ENCODE assay signal across 28 cellular contexts in genomic region chr12:53595212-53595611, GRCh38. TPM values are rescaled to one million over a fixed set of nuclear protein-coding genes. Genes with fewer than 3 reads are reported as not detected.
DNase-seq lines count a peak whose midpoint lies in the region; ATAC-seq, FAIRE-seq and TF ChIP-seq lines count a peak whose summit lies in the region.
"Had no signal": no experiment of that assay in that cellular context is flagged by ENCODE, and none has a peak within 500 bp of the region (broad histone marks: within the 10 kb centered on the region; RNA-seq: fewer than 3 reads in every experiment).

No MANE protein-coding gene starts in this region.

- no peak overlapping the region for H2AFZ ChIP-seq in endothelial cell of umbilical vein (ENCODE audit: low read depth, low read length)
- H2AFZ ChIP-seq: PC-9 had no signal

- peak overlapping the region; percentile 68 to 85 for H3K27ac ChIP-seq in right atrium auricular region
- peak overlapping the region; percentile 54 for H3K27ac ChIP-seq in endothelial cell of umbilical vein (ENCODE audit: insufficient read depth, low read depth, low read length)
- H3K27ac ChIP-seq: adrenal gland, PC-9, testis had no signal

- H3K9me3 Mint-ChIP-seq in progenitor cell of endocrine pancreas (ENCODE audit: low read depth) (no peaks in the 10 kb centered on the region), MCF 10A (ENCODE audit: unreplicated experiment) (no peaks in the 10 kb centered on the region)
- H3K9me3 Mint-ChIP-seq: activated CD4-positive, alpha-beta memory T cell treated with anti-CD3 and anti-CD28 coated beads, Interleukin-2, amount 10 ng/mL, durations not matched to agents 7 days and 5 days; activated naive CD4-positive, alpha-beta T cell treated with anti-CD3 and anti-CD28 coated beads, Interleukin-2, amount 10 ng/mL, durations not matched to agents 7 days and 5 days; CD4-positive, alpha-beta T cell; natural killer cell treated with Interleukin-12 subunit alpha and Interleukin-12 subunit beta and Interleukin-15 and Interleukin-18, amount 100 ng/mL, for 72 hours had no signal

- H3K4me3 ChIP-seq in right atrium auricular region (no peak overlapping the region), endothelial cell of umbilical vein (replicated peaks in 1 of 3; ENCODE audit: insufficient read depth in 1 of 3, low read depth in 1 of 3, low read length in 3 of 3) (no peak overlapping the region)
- H3K4me3 ChIP-seq: adrenal gland, K562, PC-9, skin epidermis, testis had no signal

- H3K36me3 ChIP-seq in right atrium auricular region (no peaks in the 10 kb centered on the region), endothelial cell of umbilical vein (ENCODE audit: control insufficient read depth in 2 of 2, extremely low read depth in 1 of 2, insufficient read depth in 2 of 2, low read length in 2 of 2) (peaks cover 0 to 2% of the 10 kb centered on the region in 2 experiments)
- H3K36me3 ChIP-seq: adrenal gland had no signal

- no peak for ATAC-seq in Right ventricle myocardium inferior
- ATAC-seq: K562; natural killer cell treated with Interleukin-12 subunit alpha and Interleukin-12 subunit beta and Interleukin-15 and Interleukin-18, amount 100 ng/mL, for 72 hours had no signal

- H3K9me1 ChIP-seq in endothelial cell of umbilical vein (replicated peaks; ENCODE audit: control insufficient read depth, extremely low read depth, insufficient read depth, low read length): no peaks in the 10 kb centered on the region

- H3K9me3 ChIP-seq in right atrium auricular region (no peaks in the 10 kb centered on the region), endothelial cell of umbilical vein (replicated peaks; ENCODE audit: control insufficient read depth, insufficient read depth, low read length) (no peaks in the 10 kb centered on the region)
- H3K9me3 ChIP-seq: adrenal gland, testis had no signal

- CTCF ChIA-PET in endothelial cell of umbilical vein (lab: Charles Lee): interaction anchor here (1.0 to 1.4 kb wide), 3 partner anchors 11 to 51 kb away, joined by 3 to 9 read pairs (median 3); no protein-coding TSS in a partner anchor
- CTCF ChIA-PET in MCF 10A (lab: Yijun Ruan, JAX): no interaction called here

- DNase-seq in right atrium auricular region (ENCODE audit: low spot score): no peak
- no peak for DNase-seq in Right ventricle myocardium inferior (ENCODE audit: missing footprints)
- peak; percentile 83 for DNase-seq in endothelial cell of umbilical vein (ENCODE audit: low read depth, low spot score)
- DNase-seq in midbrain (lab: John Stamatoyannopoulos, UW): peak; percentile 19
- DNase-seq in progenitor cell of endocrine pancreas (ENCODE audit: low spot score, unreplicated experiment): no peak
- no peak for DNase-seq in MCF 10A (ENCODE audit: unreplicated experiment)
- no peak for DNase-seq in activated naive CD4-positive, alpha-beta T cell treated with Interleukin-2 at 50 U/mL for 16 hours
- DNase-seq: activated CD4-positive, alpha-beta memory T cell treated with anti-CD3 and anti-CD28 coated beads, Interleukin-2, amount 10 ng/mL, durations not matched to agents 7 days and 5 days; activated CD4-positive, alpha-beta T cell treated with anti-CD3 and anti-CD28 coated beads for 1 hour; activated CD8-positive, alpha-beta memory T cell treated with anti-CD3 and anti-CD28 coated beads, Interleukin-2, amount 50 U/mL, for 4 hours; activated naive CD4-positive, alpha-beta T cell treated with anti-CD3 and anti-CD28 coated beads, Interleukin-2, amount 10 ng/mL, durations not matched to agents 7 days and 5 days; adrenal gland; CD4-positive, alpha-beta T cell; effector CD4-positive, alpha-beta T cell; GOT3; head of caudate nucleus; mammary epithelial cell; NCI-H1105 treated with DMSO at 0.1 percent for 48 hours; NCI-H524 treated with DMSO at 0.1 percent for 48 hours; PC-9; Right ventricle myocardium superior; stimulated activated naive CD4-positive, alpha-beta T cell; testis had no signal

- intact Hi-C loops in Right ventricle myocardium inferior (cut with DNase I) (loop anchor here (5.0 kb wide), 2 partner anchors 53 to 82 kb away; partner anchors contain the start of gene ATP5MC2), endothelial cell of umbilical vein (cut with micrococcal nuclease) (loop anchor here (5.0 kb wide), 1 partner anchor 152 kb away; no protein-coding TSS in a partner anchor), MCF 10A (cut with micrococcal nuclease) (no loop called here)

- H3K4me3 Mint-ChIP-seq in progenitor cell of endocrine pancreas (ENCODE audit: low read depth) (no peak overlapping the region), MCF 10A (ENCODE audit: unreplicated experiment) (no peak overlapping the region)
- H3K4me3 Mint-ChIP-seq: activated CD4-positive, alpha-beta memory T cell treated with anti-CD3 and anti-CD28 coated beads, Interleukin-2, amount 10 ng/mL, durations not matched to agents 7 days and 5 days; activated naive CD4-positive, alpha-beta T cell treated with anti-CD3 and anti-CD28 coated beads, Interleukin-2, amount 10 ng/mL, durations not matched to agents 7 days and 5 days; CD4-positive, alpha-beta T cell; natural killer cell treated with Interleukin-12 subunit alpha and Interleukin-12 subunit beta and Interleukin-15 and Interleukin-18, amount 100 ng/mL, for 72 hours had no signal

- peak overlapping the region; percentile 38 for H3K4me2 ChIP-seq in endothelial cell of umbilical vein (ENCODE audit: insufficient read depth, low read length)
- H3K4me2 ChIP-seq: PC-9 had no signal

- peak; percentile 46 for FAIRE-seq in endothelial cell of umbilical vein (lab: Jason Lieb, UNC)
- FAIRE-seq: D721Med, GM19239, K562 had no signal

- H3K27ac Mint-ChIP-seq in progenitor cell of endocrine pancreas (no peak overlapping the region), MCF 10A (ENCODE audit: low read depth, unreplicated experiment) (no peak overlapping the region)
- H3K27ac Mint-ChIP-seq: activated CD4-positive, alpha-beta memory T cell treated with anti-CD3 and anti-CD28 coated beads, Interleukin-2, amount 10 ng/mL, durations not matched to agents 7 days and 5 days; activated naive CD4-positive, alpha-beta T cell treated with anti-CD3 and anti-CD28 coated beads, Interleukin-2, amount 10 ng/mL, durations not matched to agents 7 days and 5 days; CD4-positive, alpha-beta T cell; natural killer cell treated with Interleukin-12 subunit alpha and Interleukin-12 subunit beta and Interleukin-15 and Interleukin-18, amount 100 ng/mL, for 72 hours had no signal

- H3K36me3 Mint-ChIP-seq in progenitor cell of endocrine pancreas (ENCODE audit: insufficient read depth) (peaks cover 12% of the 10 kb centered on the region), MCF 10A (ENCODE audit: insufficient read depth, unreplicated experiment) (peaks cover 23% of the 10 kb centered on the region)
- H3K36me3 Mint-ChIP-seq: natural killer cell treated with Interleukin-12 subunit alpha and Interleukin-12 subunit beta and Interleukin-15 and Interleukin-18, amount 100 ng/mL, for 72 hours had no signal

- H3K27me3 ChIP-seq in right atrium auricular region (no peaks in the 10 kb centered on the region), endothelial cell of umbilical vein (ENCODE audit: control insufficient read depth in 2 of 2, insufficient read depth in 2 of 2, low read length in 2 of 2) (no peaks in the 10 kb centered on the region)
- H3K27me3 ChIP-seq: adrenal gland, testis had no signal

- BruUV-seq in endothelial cell of umbilical vein (replicated peaks; lab: Mats Ljungman, UMichigan): no TSS peak
- BruUV-seq in MCF 10A (replicated peaks; lab: Mats Ljungman, UMichigan): no TSS peak

- H4K20me1 ChIP-seq in endothelial cell of umbilical vein (replicated peaks; ENCODE audit: control insufficient read depth, extremely low read depth, insufficient read depth, low read length): no peaks in the 10 kb centered on the region

- H3K4me1 ChIP-seq in right atrium auricular region (peaks cover 0 to 75% of the 10 kb centered on the region in 2 donors), endothelial cell of umbilical vein (ENCODE audit: control insufficient read depth, extremely low read depth, insufficient read depth, low read length) (peaks cover 52% of the 10 kb centered on the region)

- no peak for TF ChIP-seq CTCF in right atrium auricular region (IDR thresholded peaks at IDR 0.05)
- TF ChIP-seq CTCF in endothelial cell of umbilical vein (IDR thresholded peaks at IDR 0.05; ENCODE audit: extremely low read depth in 1 of 2, insufficient read depth in 1 of 2, low read depth in 1 of 2, low read length in 2 of 2): no peak
- no peak for TF ChIP-seq CTCF in progenitor cell of endocrine pancreas (IDR thresholded peaks at IDR 0.05; ENCODE audit: unreplicated experiment)
- no peak for TF ChIP-seq CTCF in MCF 10A (IDR thresholded peaks at IDR 0.05; ENCODE audit: unreplicated experiment)

- H3K79me2 ChIP-seq in endothelial cell of umbilical vein (ENCODE audit: control insufficient read depth, insufficient read depth, low read length): peaks cover 45% of the 10 kb centered on the region

- POLR2A ChIA-PET in endothelial cell of umbilical vein (lab: Charles Lee): no interaction called here
- POLR2A ChIA-PET in MCF 10A (lab: Yijun Ruan, JAX): no interaction called here

- H3K4me1 Mint-ChIP-seq in progenitor cell of endocrine pancreas (ENCODE audit: low read depth) (peaks cover 18% of the 10 kb centered on the region), MCF 10A (ENCODE audit: insufficient read depth, unreplicated experiment) (peaks cover 5% of the 10 kb centered on the region)

- H3K9ac ChIP-seq in endothelial cell of umbilical vein (replicated peaks; ENCODE audit: extremely low read depth, insufficient read depth, low read length): no peak overlapping the region

- dilution Hi-C loops in endothelial cell of umbilical vein (cut with MboI; ENCODE audit: extremely low pct_ligation_motif_present, low sequenced_read_pairs): no loop called here

- H3K27me3 Mint-ChIP-seq in progenitor cell of endocrine pancreas: no peaks in the 10 kb centered on the region
- H3K27me3 Mint-ChIP-seq in MCF 10A (ENCODE audit: insufficient read depth, unreplicated experiment): no peaks in the 10 kb centered on the region
- H3K27me3 Mint-ChIP-seq: activated CD4-positive, alpha-beta memory T cell treated with anti-CD3 and anti-CD28 coated beads, Interleukin-2, amount 10 ng/mL, durations not matched to agents 7 days and 5 days; activated naive CD4-positive, alpha-beta T cell treated with anti-CD3 and anti-CD28 coated beads, Interleukin-2, amount 10 ng/mL, durations not matched to agents 7 days and 5 days; CD4-positive, alpha-beta T cell; natural killer cell treated with Interleukin-12 subunit alpha and Interleukin-12 subunit beta and Interleukin-15 and Interleukin-18, amount 100 ng/mL, for 72 hours had no signal

- TF ChIP-seq POLR2A in endothelial cell of umbilical vein (IDR thresholded peaks at IDR 0.05; ENCODE audit: low read depth, low read length): no peak

RNA-seq across cellular contexts. Expression of gene ATF7, which starts 31.0 kb away (rescaled TPM):
- 10 to 100 TPM; 22.1 to 24.7 TPM for total RNA-seq in right atrium auricular region
- total RNA-seq in Right ventricle myocardium inferior: 39.8 TPM
- 56.9 and 68.5 TPM in 2 replicates for total RNA-seq in endothelial cell of umbilical vein
- polyA plus RNA-seq in endothelial cell of umbilical vein: 31.4 and 36.0 TPM in 2 replicates
- 28.0 and 28.4 TPM in 2 replicates for polyA plus RNA-seq in endothelial cell of umbilical vein (2011; cell fraction: cytosol; rRNA removed)
- polyA plus RNA-seq in endothelial cell of umbilical vein (2011; cell fraction: nucleus; rRNA removed): 68.6 and 78.7 TPM in 2 replicates
- polyA plus RNA-seq in endothelial cell of umbilical vein (2012): 28.7 and 33.8 TPM in 2 replicates
- polyA minus RNA-seq in endothelial cell of umbilical vein: 64.9 and 76.4 TPM in 2 replicates
- polyA minus RNA-seq in endothelial cell of umbilical vein (2011; cell fraction: cytosol; rRNA and poly(A)+ RNA removed): 14.8 TPM
- 55.6 and 80.4 TPM in 2 replicates for polyA minus RNA-seq in endothelial cell of umbilical vein (2011; cell fraction: nucleus; rRNA and poly(A)+ RNA removed)
- 47.5 and 51.7 TPM in 2 replicates for total RNA-seq in progenitor cell of endocrine pancreas
- total RNA-seq in MCF 10A (2022): 39.6 and 40.8 TPM in 2 replicates

Comparison
In these comparisons a context has a peak if more than half of its experiments do, and no peak if none do; other contexts are left out.
1. DNase-seq: peak in endothelial cell of umbilical vein (single experiment) and midbrain (single experiment); none in right atrium auricular region (single experiment), Right ventricle myocardium inferior (single experiment), progenitor cell of endocrine pancreas (single experiment), MCF 10A (single experiment) and activated naive CD4-positive, alpha-beta T cell treated with Interleukin-2 at 50 U/mL for 16 hours (single experiment).